Comparison of ENCODE assay signal across 19 cellular contexts in the genomic region with DNA sequence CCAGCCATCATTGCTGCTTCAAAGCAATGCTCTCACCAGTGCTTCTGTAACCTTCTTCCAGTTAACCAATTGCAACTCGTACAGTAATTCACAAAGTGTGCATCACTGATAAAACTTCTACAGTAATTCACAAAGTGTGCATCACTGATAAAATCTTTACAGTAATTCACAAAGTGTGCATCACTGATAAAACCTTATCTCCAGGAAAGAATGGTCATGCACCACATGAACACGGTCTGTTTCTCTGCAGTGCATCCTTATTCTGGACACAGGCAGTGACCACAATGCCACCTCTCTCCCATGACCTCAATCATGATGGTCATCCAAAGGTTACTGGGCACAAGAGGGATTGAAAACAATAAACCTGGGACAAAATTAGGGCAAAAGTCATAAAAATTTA.
DNase-seq lines count a peak whose midpoint lies in the region; ATAC-seq and FAIRE-seq lines count a peak whose summit lies in the region.
"Had no signal": no experiment of that assay in that cellular context is flagged by ENCODE, and none has a peak within 500 bp of the region (broad histone marks: within the 10 kb centered on the region; RNA-seq: fewer than 3 reads in every experiment).

No MANE protein-coding gene starts in this region.

- no peak overlapping the region for H4K91ac ChIP-seq in trophoblast cell (ENCODE audit: low read depth, low read length)

- no peaks in the 10 kb centered on the region for H3K79me2 ChIP-seq in trophoblast cell (ENCODE audit: control insufficient read depth, insufficient read depth, low read length, poor library complexity)

- WGBS in trophoblast cell (ENCODE audit: extremely low coverage, insufficient coverage, insufficient read length): no CpG with 5 or more reads among the region's 2 CpGs

- H2AFZ ChIP-seq in trophoblast cell (ENCODE audit: insufficient read depth, low read length, poor library complexity): no peak overlapping the region

- no peak overlapping the region for H4K12ac ChIP-seq in trophoblast cell (ENCODE audit: low read depth, low read length)

- peak; percentile 70 for FAIRE-seq in RCC 7860 (lab: Jason Lieb, UNC)

- H3K4me3 Mint-ChIP-seq in activated T-cell treated with anti-CD3 and anti-CD28 coated beads, Interleukin-2, amount 50 U/mL, for 4 hours: no peak overlapping the region
- H3K4me3 Mint-ChIP-seq: CD8-positive, alpha-beta memory T cell had no signal

- no peak overlapping the region for H2BK5ac ChIP-seq in trophoblast cell (ENCODE audit: low read depth, low read length, poor library complexity)

- H3K4me2 ChIP-seq in trophoblast cell (ENCODE audit: low read length): no peak overlapping the region
- H3K4me2 ChIP-seq: BLaER1 had no signal

- H3K18ac ChIP-seq in trophoblast cell (ENCODE audit: low read length): no peak overlapping the region

- no peaks in the 10 kb centered on the region for H3K36me3 ChIP-seq in trophoblast cell (ENCODE audit: control insufficient read depth in 1 of 2, insufficient read depth in 2 of 2, low read length in 2 of 2)
- H3K36me3 ChIP-seq: BLaER1 had no signal

- H3K4ac ChIP-seq in trophoblast cell (ENCODE audit: low read depth, low read length): no peak overlapping the region

- H3K36me3 Mint-ChIP-seq in activated T-cell treated with anti-CD3 and anti-CD28 coated beads, Interleukin-2, amount 50 U/mL, for 4 hours (ENCODE audit: insufficient read depth): no peaks in the 10 kb centered on the region

- H3K79me1 ChIP-seq in trophoblast cell (ENCODE audit: low read length): no peaks in the 10 kb centered on the region

- H3K14ac ChIP-seq in trophoblast cell (ENCODE audit: low read length): no peak overlapping the region

- H3K9me3 Mint-ChIP-seq in activated T-cell treated with anti-CD3 and anti-CD28 coated beads, Interleukin-2, amount 50 U/mL, for 4 hours: no peaks in the 10 kb centered on the region
- H3K9me3 Mint-ChIP-seq: CD8-positive, alpha-beta memory T cell had no signal

- DNase-seq in activated T-cell treated with anti-CD3 and anti-CD28 coated beads, Interleukin-2, amount 50 U/mL, for 4 hours: no peak
- no peak for DNase-seq in activated T-cell treated with anti-CD3 and anti-CD28 coated beads, Interleukin-2, amount 50 U/mL, for 1 hour
- DNase-seq in RCC 7860 (ENCODE audit: low spot score) (peak; percentile 54), dermis blood vessel endothelial cell (peak; percentile 22), trophoblast cell (peak; percentile 24 to 79), NCI-H1930 (lab: John Stamatoyannopoulos, UW) (no peak), GM19238 (ENCODE audit: insufficient read length, low spot score) (no peak), NCI-H1092 (lab: John Stamatoyannopoulos, UW) (no peak)
- DNase-seq: 8988T; CD8-positive, alpha-beta memory T cell; DMS79 treated with DMSO at 0.1 percent for 48 hours; KBM-7; NCI-H1105; NCI-H1694 treated with DMSO at 0.1 percent for 48 hours; NCI-H69; NK-92 treated with Interleukin-12 subunit alpha and Interleukin-12 subunit beta, amount 100 ng/mL, for 24 hours; SIG-M5 had no signal

- H3K4me1 Mint-ChIP-seq in activated T-cell treated with anti-CD3 and anti-CD28 coated beads, Interleukin-2, amount 50 U/mL, for 4 hours (ENCODE audit: low read depth): peaks cover 3% of the 10 kb centered on the region

- H3K23ac ChIP-seq in trophoblast cell (ENCODE audit: low read length): no peak overlapping the region

- H2BK120ac ChIP-seq in trophoblast cell (ENCODE audit: insufficient read depth, low read length, poor library complexity): no peak overlapping the region

- H3K27me3 Mint-ChIP-seq in activated T-cell treated with anti-CD3 and anti-CD28 coated beads, Interleukin-2, amount 50 U/mL, for 4 hours (ENCODE audit: low read depth): no peaks in the 10 kb centered on the region
- H3K27me3 Mint-ChIP-seq: CD8-positive, alpha-beta memory T cell had no signal

- H3K4me1 ChIP-seq in trophoblast cell (ENCODE audit: control insufficient read depth in 1 of 2, insufficient read depth in 2 of 2, low read length in 2 of 2): no peaks in the 10 kb centered on the region
- H3K4me1 ChIP-seq: BLaER1 had no signal

- H3K27ac ChIP-seq in trophoblast cell (ENCODE audit: low read depth, low read length): no peak overlapping the region
- H3K27ac ChIP-seq: BLaER1 had no signal

- no peak overlapping the region for H3K9ac ChIP-seq in trophoblast cell (ENCODE audit: low read length)
- H3K9ac ChIP-seq: BLaER1 had no signal

- no peak overlapping the region for H2BK12ac ChIP-seq in trophoblast cell (ENCODE audit: low read length)

- H2AK5ac ChIP-seq in trophoblast cell (ENCODE audit: low read length): no peak overlapping the region

- no peaks in the 10 kb centered on the region for H3K9me3 ChIP-seq in trophoblast cell (ENCODE audit: insufficient read depth, low read depth, low read length)
- H3K9me3 ChIP-seq: BLaER1 had no signal

- H4K8ac ChIP-seq in trophoblast cell (ENCODE audit: low read depth, low read length): no peak overlapping the region

- no peak overlapping the region for H3K4me3 ChIP-seq in trophoblast cell (ENCODE audit: low read depth, low read length)
- H3K4me3 ChIP-seq: BLaER1 had no signal

- peak; percentile 21 to 54 for ATAC-seq in activated T-cell treated with anti-CD3 and anti-CD28 coated beads, Interleukin-2, amount 50 U/mL, for 4 hours
- ATAC-seq: HCT116 had no signal

- no peaks in the 10 kb centered on the region for H3K27me3 ChIP-seq in trophoblast cell (ENCODE audit: insufficient read depth, low read length)
- H3K27me3 ChIP-seq: BLaER1 had no signal

Comparison
In these comparisons a context has a peak if more than half of its experiments do, and no peak if none do; other contexts are left out.
1. DNase-seq: peak in RCC 7860 (single experiment), dermis blood vessel endothelial cell (single experiment) and trophoblast cell (2 of 2); none in activated T-cell treated with anti-CD3 and anti-CD28 coated beads, Interleukin-2, amount 50 U/mL, for 4 hours (single experiment), activated T-cell treated with anti-CD3 and anti-CD28 coated beads, Interleukin-2, amount 50 U/mL, for 1 hour (single experiment), NCI-H1930 (0 of 2), GM19238 (single experiment) and NCI-H1092 (single experiment).